Comparison of ENCODE assay signal across 13 cellular contexts in the genomic region with DNA sequence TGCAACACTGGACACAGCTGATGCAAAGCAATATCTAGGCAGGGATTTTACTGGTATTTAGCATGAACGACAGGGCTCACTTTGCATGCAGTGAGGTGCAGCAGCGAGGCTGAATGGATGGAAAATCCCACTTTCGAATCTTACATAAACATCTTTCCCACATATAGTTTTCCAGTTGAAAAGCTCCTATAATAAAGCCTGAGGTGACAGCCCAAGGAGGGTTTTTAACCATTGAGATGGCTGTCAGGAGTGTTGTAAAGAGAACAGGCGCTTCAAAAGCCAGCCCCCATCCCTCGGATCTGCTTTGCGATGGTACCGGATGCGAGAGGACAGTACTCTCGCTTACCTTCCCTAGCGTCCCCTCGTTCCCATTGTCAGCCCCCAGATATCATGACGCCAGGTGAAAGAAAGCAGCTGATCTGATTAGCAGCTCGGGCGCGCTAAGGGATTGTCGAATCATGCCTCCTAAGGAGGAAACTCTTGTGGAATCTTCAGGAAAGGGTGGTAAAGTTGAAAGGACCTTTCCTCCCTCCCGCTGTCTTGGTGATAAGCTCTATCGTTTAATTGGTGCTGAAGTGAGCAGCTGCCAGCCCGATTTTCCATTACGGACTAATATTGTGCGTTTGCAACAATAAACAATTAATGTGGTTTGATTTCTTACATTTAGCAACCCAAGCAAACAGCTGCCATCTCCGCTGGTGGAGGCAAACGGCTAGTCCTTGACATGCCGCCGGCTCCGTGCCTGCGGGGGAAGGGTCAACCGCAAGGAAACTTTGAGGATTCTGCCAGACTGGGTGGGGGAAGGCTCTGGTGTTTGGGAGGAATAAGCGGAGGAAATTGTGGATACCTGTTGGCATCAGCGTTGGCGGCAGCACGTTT. TPM values are rescaled to one million over a fixed set of nuclear protein-coding genes. Genes with fewer than 3 reads are reported as not detected.
DNase-seq lines count a peak whose midpoint lies in the region; ATAC-seq and TF ChIP-seq lines count a peak whose summit lies in the region.
"Had no signal": no experiment of that assay in that cellular context is flagged by ENCODE, and none has a peak within 500 bp of the region (broad histone marks: within the 10 kb centered on the region; RNA-seq: fewer than 3 reads in every experiment).

No MANE protein-coding gene starts in this region.

- ATAC-seq in activated naive CD4-positive, alpha-beta T cell treated with anti-CD3 and anti-CD28 coated beads, Interleukin-2, amount 50 U/mL, for 72 hours = no peak
- ATAC-seq in GM18498 (IDR thresholded peaks at IDR 0.05; ENCODE audit: unreplicated experiment) = no peak
- ATAC-seq: Right ventricle myocardium inferior had no signal

- peak; percentile 29 for DNase-seq in LHCN-M2 (ENCODE audit: low read depth)
- peak; percentile 24 for DNase-seq in left kidney (ENCODE audit: low read depth, low spot score)
- DNase-seq in MV-4-11 (lab: John Stamatoyannopoulos, UW) = no peak
- DNase-seq in activated naive CD4-positive, alpha-beta T cell treated with anti-CD3 and anti-CD28 coated beads, Interleukin-2, amount 50 U/mL, for 72 hours (ENCODE audit: low spot score in 2 of 2) = no peak
- no peak for DNase-seq in CD1c-positive myeloid dendritic cell (ENCODE audit: extremely low spot score)
- DNase-seq: activated CD4-positive, alpha-beta T cell treated with anti-CD3 and anti-CD28 coated beads, Interleukin-2, amount 10 ng/mL, durations not matched to agents 7 days and 5 days had no signal

- H3K9me3 Mint-ChIP-seq in brain = no peaks in the 10 kb centered on the region
- peaks cover 7 to 17% of the 10 kb centered on the region in 2 donors for H3K9me3 Mint-ChIP-seq in activated naive CD4-positive, alpha-beta T cell treated with anti-CD3 and anti-CD28 coated beads, Interleukin-2, amount 50 U/mL, for 72 hours
- H3K9me3 Mint-ChIP-seq: activated CD4-positive, alpha-beta T cell treated with anti-CD3 and anti-CD28 coated beads, Interleukin-2, amount 10 ng/mL, durations not matched to agents 7 days and 5 days had no signal

- peak overlapping the region; percentile 35 to 95 (median 82) for H3K27ac Mint-ChIP-seq in brain
- no peak overlapping the region for H3K27ac Mint-ChIP-seq in activated naive CD4-positive, alpha-beta T cell treated with anti-CD3 and anti-CD28 coated beads, Interleukin-2, amount 50 U/mL, for 72 hours
- H3K27ac Mint-ChIP-seq: activated CD4-positive, alpha-beta T cell treated with anti-CD3 and anti-CD28 coated beads, Interleukin-2, amount 10 ng/mL, durations not matched to agents 7 days and 5 days had no signal

- H3K4me3 ChIP-seq in skin epidermis = peak overlapping the region in 4 of 7 experiments; percentile 9 to 27 (median 16)

- no peaks in the 10 kb centered on the region for H3K36me3 Mint-ChIP-seq in brain
- peaks cover 8 to 9% of the 10 kb centered on the region in 2 donors for H3K36me3 Mint-ChIP-seq in activated naive CD4-positive, alpha-beta T cell treated with anti-CD3 and anti-CD28 coated beads, Interleukin-2, amount 50 U/mL, for 72 hours

- H3K27me3 Mint-ChIP-seq in brain = peaks cover 35% of the 10 kb centered on the region

- H3K27ac ChIP-seq in skin epidermis = no peak overlapping the region

- H3K4me1 Mint-ChIP-seq in brain = peaks cover 71% of the 10 kb centered on the region
- H3K4me1 Mint-ChIP-seq: activated CD4-positive, alpha-beta T cell treated with anti-CD3 and anti-CD28 coated beads, Interleukin-2, amount 10 ng/mL, durations not matched to agents 7 days and 5 days had no signal

- H3K4me3 Mint-ChIP-seq in brain = peak overlapping the region; percentile 85 to 95 (median 91)
- H3K4me3 Mint-ChIP-seq: activated CD4-positive, alpha-beta T cell treated with anti-CD3 and anti-CD28 coated beads, Interleukin-2, amount 10 ng/mL, durations not matched to agents 7 days and 5 days had no signal

- TF ChIP-seq CTCF in brain (conservative IDR thresholded peaks at IDR 0.05) = no peak

RNA-seq across cellular contexts. Expression of a gene that starts 1.8 kb away (rescaled TPM):
- 0.32 and 3.0 TPM in 2 replicates for total RNA-seq in LHCN-M2 (2014; rRNA removed)
- 17.3 TPM for polyA plus RNA-seq in LHCN-M2 (2012)
- 2.5 TPM for polyA plus RNA-seq in brain (ENCODE audit: insufficient read depth, low read depth, low replicate concordance)
- not detected for total RNA-seq in activated naive CD4-positive, alpha-beta T cell treated with anti-CD3 and anti-CD28 coated beads, Interleukin-2, amount 50 U/mL, for 72 hours
- total RNA-seq: activated CD4-positive, alpha-beta T cell treated with anti-CD3 and anti-CD28 coated beads, Interleukin-2, amount 10 ng/mL, durations not matched to agents 7 days and 5 days; Daoy; fibroblast of villous mesenchyme; pulmonary artery endothelial cell; Right ventricle myocardium inferior had no signal

Comparison
In these comparisons a context has a peak if more than half of its experiments do, and no peak if none do; other contexts are left out.
1. DNase-seq: peak in LHCN-M2 (single experiment) and left kidney (single experiment); none in MV-4-11 (single experiment), activated naive CD4-positive, alpha-beta T cell treated with anti-CD3 and anti-CD28 coated beads, Interleukin-2, amount 50 U/mL, for 72 hours (0 of 2) and CD1c-positive myeloid dendritic cell (single experiment).
2. H3K27ac Mint-ChIP-seq: peak in brain (5 of 5); none in activated naive CD4-positive, alpha-beta T cell treated with anti-CD3 and anti-CD28 coated beads, Interleukin-2, amount 50 U/mL, for 72 hours (0 of 2).